In the genomic region with DNA sequence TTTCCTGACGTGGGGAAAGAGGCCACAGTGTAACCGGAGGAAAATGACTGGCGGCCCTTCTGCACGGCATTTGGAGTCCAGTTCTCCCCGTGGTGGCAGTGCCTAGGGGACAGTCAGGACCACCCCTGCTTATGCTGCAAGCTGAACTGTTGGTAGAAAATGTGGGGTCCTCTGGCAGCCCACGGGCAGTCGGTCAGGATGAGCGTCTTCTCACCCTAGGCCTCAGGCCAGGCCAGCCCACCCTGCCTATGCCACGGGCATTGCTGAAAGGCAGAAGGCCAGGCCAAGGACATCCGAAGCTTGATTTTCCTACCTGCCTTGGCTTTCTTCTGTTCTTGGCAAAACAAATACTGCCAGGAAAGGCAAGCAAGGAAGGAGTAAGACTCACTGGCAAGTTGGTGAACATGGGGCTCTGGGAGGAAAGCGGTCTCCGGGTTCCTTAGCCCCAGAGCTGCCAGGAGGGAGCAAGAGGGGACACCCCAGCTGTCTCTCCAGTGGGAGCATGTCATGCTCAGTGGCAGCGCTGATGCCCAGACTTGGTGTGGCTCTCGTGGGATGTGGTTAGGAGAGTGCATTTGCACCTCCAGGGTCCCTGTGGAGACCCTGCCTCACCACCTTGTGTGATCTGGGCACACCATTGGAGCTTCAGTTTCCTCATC, we compare ENCODE assay signal across 15 cellular contexts.
A peak's percentile ranks its signal among the peaks of the same experiment; 100 is the strongest.
DNase-seq lines count a peak whose midpoint lies in the region; ATAC-seq and TF ChIP-seq lines count a peak whose summit lies in the region.
"Had no signal": no experiment of that assay in that cellular context is flagged by ENCODE, and none has a peak within 500 bp of the region (broad histone marks: within the 10 kb centered on the region; RNA-seq: fewer than 3 reads in every experiment).

No MANE protein-coding gene starts in this region.

- no peaks in the 10 kb centered on the region for H3K36me3 ChIP-seq in DOHH2 (ENCODE audit: control insufficient read depth, low read length)

- H3K79me2 ChIP-seq in DOHH2 (ENCODE audit: control insufficient read depth, low read length): no peaks in the 10 kb centered on the region

- H3K27ac ChIP-seq in DOHH2 (ENCODE audit: low read depth, low read length): no peak overlapping the region

- no peaks in the 10 kb centered on the region for H3K9me3 ChIP-seq in DOHH2 (ENCODE audit: control insufficient read depth, insufficient read depth, low read length)

- intact Hi-C loops in sciatic nerve (cut with DNase I): no loop called here

- H3K4me1 ChIP-seq in DOHH2 (ENCODE audit: control insufficient read depth, low read length): peaks cover 69% of the 10 kb centered on the region

- H3K4me2 ChIP-seq in DOHH2 (ENCODE audit: low read length): 0 out of 2 replicates have a peak overlapping the region, but pooled peaks have one; percentile 14
- H3K4me2 ChIP-seq: GM23338 had no signal

- DNase-seq in mesenteric fat pad (ENCODE audit: low spot score) (peak; percentile 64), sciatic nerve (ENCODE audit: low spot score) (peak; percentile 42), NCI-H2171 treated with DMSO at 0.1 percent for 48 hours (lab: John Stamatoyannopoulos, UW) (no peak)
- no peak for DNase-seq in activated CD4-positive, alpha-beta T cell treated with anti-CD3 and anti-CD28 coated beads for 1 hour
- DNase-seq: CD4-positive, alpha-beta T cell; CD8-positive, alpha-beta memory T cell; DMS 273 treated with DMSO at 0.1 percent for 48 hours; DMS79; GF-D8; H9 had no signal

- H3K9me2 ChIP-seq in DOHH2 (replicated peaks; ENCODE audit: control insufficient read depth, low read length): no peaks in the 10 kb centered on the region

- no peak overlapping the region for H3K4me3 ChIP-seq in DOHH2 (ENCODE audit: low read length)
- H3K4me3 ChIP-seq: GM23338 had no signal

- no peaks in the 10 kb centered on the region for H3F3A ChIP-seq in DOHH2 (ENCODE audit: control insufficient read depth, insufficient read depth)

- TF ChIP-seq CTCF in DOHH2 (IDR thresholded peaks at IDR 0.05; ENCODE audit: low read depth, low read length, poor library complexity, severe bottlenecking): no peak

- no peaks in the 10 kb centered on the region for H3K27me3 ChIP-seq in DOHH2 (ENCODE audit: control insufficient read depth, low read length)

- no peak for ATAC-seq in sciatic nerve
- ATAC-seq in GM18519 (IDR thresholded peaks at IDR 0.05; ENCODE audit: low FRiP score, unreplicated experiment): no peak
- no peak for ATAC-seq in GM19467 (IDR thresholded peaks at IDR 0.05; ENCODE audit: unreplicated experiment)
- ATAC-seq: GM23338, HCT116 had no signal

- H4K20me1 ChIP-seq in DOHH2 (ENCODE audit: control insufficient read depth, insufficient read depth, low read depth, low read length): no peaks in the 10 kb centered on the region

Comparison
In these comparisons a context has a peak if more than half of its experiments do, and no peak if none do; other contexts are left out.
1. DNase-seq: peak in mesenteric fat pad (single experiment) and sciatic nerve (single experiment); none in NCI-H2171 treated with DMSO at 0.1 percent for 48 hours (single experiment) and activated CD4-positive, alpha-beta T cell treated with anti-CD3 and anti-CD28 coated beads for 1 hour (single experiment).